ENCODE assay signal across 8 cellular contexts in genomic region chr2:101149241-101150192, GRCh38.
A peak's percentile ranks its signal among the peaks of the same experiment; 100 is the strongest.
DNase-seq lines count a peak whose midpoint lies in the region; ATAC-seq and TF ChIP-seq lines count a peak whose summit lies in the region.

No MANE protein-coding gene starts in this region.

- no peak for DNase-seq in T-helper 2 cell treated with Interferon-gamma antibody and Interleukin-4, amounts not matched to agents 5 μg/mL and 100 μg/mL, for 36 hours (ENCODE audit: low spot score)
- DNase-seq in T-helper 2 cell (no peak), WERI-Rb-1 (no peak), NCI-H1436 treated with DMSO at 0.1 percent for 48 hours (lab: John Stamatoyannopoulos, UW) (no peak)
- DNase-seq in stimulated activated naive B cell treated with anti-CD40 and anti-IgM and Interleukin-4, amounts not matched to agents 10 μg/mL and 1 μg/mL and 100 μg/mL, for 72 hours: no peak
- DNase-seq in NK-92 treated with Interleukin-12 subunit alpha and Interleukin-12 subunit beta, amount 100 ng/mL, for 24 hours (lab: John Stamatoyannopoulos, UW): no peak
- DNase-seq in activated naive CD4-positive, alpha-beta T cell treated with Interleukin-2 at 50 U/mL for 16 hours: no peak

- ATAC-seq in stimulated activated naive B cell treated with anti-CD40 and anti-IgM and Interleukin-4, amounts not matched to agents 10 μg/mL and 1 μg/mL and 100 μg/mL, for 72 hours (replicated peaks): no peak

- peaks cover 12% of the 10 kb centered on the region for H3K4me1 Mint-ChIP-seq in T-helper 2 cell treated with Interferon-gamma antibody and Interleukin-4, amounts not matched to agents 5 μg/mL and 100 μg/mL, for 36 hours (ENCODE audit: low read depth)
- H3K4me1 Mint-ChIP-seq in stimulated activated naive B cell treated with anti-CD40 and anti-IgM and Interleukin-4, amounts not matched to agents 10 μg/mL and 1 μg/mL and 100 μg/mL, for 72 hours: peaks cover 21 to 51% of the 10 kb centered on the region in 2 donors

- peak overlapping the region; percentile 91 for H3K4me3 ChIP-seq in WERI-Rb-1 (ENCODE audit: low read depth, low read length)
- H3K4me3 ChIP-seq in iPS-11a (ENCODE audit: low read depth, low read length): peak overlapping the region; percentile 25

- H3K27ac ChIP-seq in WERI-Rb-1: peak overlapping the region; percentile 88

- no peak for TF ChIP-seq CTCF in WERI-Rb-1 (IDR thresholded peaks at IDR 0.05; ENCODE audit: low read depth, low read length)

- no peaks in the 10 kb centered on the region for H3K27me3 ChIP-seq in WERI-Rb-1 (ENCODE audit: insufficient read depth, low read depth, severe bottlenecking)

- H3K36me3 Mint-ChIP-seq in T-helper 2 cell treated with Interferon-gamma antibody and Interleukin-4, amounts not matched to agents 5 μg/mL and 100 μg/mL, for 36 hours (ENCODE audit: low read depth): no peaks in the 10 kb centered on the region
- H3K36me3 Mint-ChIP-seq in stimulated activated naive B cell treated with anti-CD40 and anti-IgM and Interleukin-4, amounts not matched to agents 10 μg/mL and 1 μg/mL and 100 μg/mL, for 72 hours: no peaks in the 10 kb centered on the region

- peaks cover 70% of the 10 kb centered on the region for H3K27me3 Mint-ChIP-seq in T-helper 2 cell treated with Interferon-gamma antibody and Interleukin-4, amounts not matched to agents 5 μg/mL and 100 μg/mL, for 36 hours (ENCODE audit: low read depth)
- H3K27me3 Mint-ChIP-seq in stimulated activated naive B cell treated with anti-CD40 and anti-IgM and Interleukin-4, amounts not matched to agents 10 μg/mL and 1 μg/mL and 100 μg/mL, for 72 hours: peaks cover 19 to 49% of the 10 kb centered on the region in 2 donors

- no peaks in the 10 kb centered on the region for H3K9me3 Mint-ChIP-seq in T-helper 2 cell treated with Interferon-gamma antibody and Interleukin-4, amounts not matched to agents 5 μg/mL and 100 μg/mL, for 36 hours
- no peaks in the 10 kb centered on the region for H3K9me3 Mint-ChIP-seq in stimulated activated naive B cell treated with anti-CD40 and anti-IgM and Interleukin-4, amounts not matched to agents 10 μg/mL and 1 μg/mL and 100 μg/mL, for 72 hours

- no peaks in the 10 kb centered on the region for H3K9me3 ChIP-seq in WERI-Rb-1 (ENCODE audit: severe bottlenecking)

- peaks cover 6% of the 10 kb centered on the region for H3K36me3 ChIP-seq in WERI-Rb-1

- H3K27ac Mint-ChIP-seq in T-helper 2 cell treated with Interferon-gamma antibody and Interleukin-4, amounts not matched to agents 5 μg/mL and 100 μg/mL, for 36 hours: no peak overlapping the region
- H3K27ac Mint-ChIP-seq in stimulated activated naive B cell treated with anti-CD40 and anti-IgM and Interleukin-4, amounts not matched to agents 10 μg/mL and 1 μg/mL and 100 μg/mL, for 72 hours: no peak overlapping the region

- peak overlapping the region; percentile 42 for H3K4me3 Mint-ChIP-seq in T-helper 2 cell treated with Interferon-gamma antibody and Interleukin-4, amounts not matched to agents 5 μg/mL and 100 μg/mL, for 36 hours
- peak overlapping the region; percentile 89 to 91 for H3K4me3 Mint-ChIP-seq in stimulated activated naive B cell treated with anti-CD40 and anti-IgM and Interleukin-4, amounts not matched to agents 10 μg/mL and 1 μg/mL and 100 μg/mL, for 72 hours
